ENCODE assay signal across 14 cellular contexts in genomic region chr7:17307033-17307432, GRCh38. TPM values are rescaled to one million over a fixed set of nuclear protein-coding genes. Genes with fewer than 3 reads are reported as not detected.
DNase-seq lines count a peak whose midpoint lies in the region; ATAC-seq and TF ChIP-seq lines count a peak whose summit lies in the region.
"Had no signal": no experiment of that assay in that cellular context is flagged by ENCODE, and none has a peak within 500 bp of the region (broad histone marks: within the 10 kb centered on the region; RNA-seq: fewer than 3 reads in every experiment).

No MANE protein-coding gene starts in this region.

- no peaks in the 10 kb centered on the region for H3K4me1 ChIP-seq in prostate gland (replicated peaks)
- peaks cover 58% of the 10 kb centered on the region for H3K4me1 ChIP-seq in PC-9 (replicated peaks; ENCODE audit: insufficient read depth)

- no peak overlapping the region for H3K4me3 Mint-ChIP-seq in glutamatergic neuron (ENCODE audit: unreplicated experiment)
- H3K4me3 Mint-ChIP-seq: activated CD4-positive, alpha-beta memory T cell treated with anti-CD3 and anti-CD28 coated beads, Interleukin-2, amount 10 ng/mL, durations not matched to agents 7 days and 5 days; T-helper 1 cell treated with Interleukin-12 subunit alpha and Interleukin-12 subunit beta and Interleukin-4 antibody, amounts not matched to agents 30 μg/mL and 1 μg/mL, for 36 hours had no signal

- no peaks in the 10 kb centered on the region for H3K36me3 Mint-ChIP-seq in glutamatergic neuron (ENCODE audit: unreplicated experiment)

- H3K79me2 ChIP-seq in PC-9 (ENCODE audit: low read depth) = peaks cover 100% of the 10 kb centered on the region

- no peaks in the 10 kb centered on the region for H3K9me3 ChIP-seq in prostate gland
- H3K9me3 ChIP-seq in PC-9 (ENCODE audit: insufficient read depth, low read depth) = peaks cover 15% of the 10 kb centered on the region
- H3K9me3 ChIP-seq: ovary had no signal

- no peaks in the 10 kb centered on the region for H3K4me1 Mint-ChIP-seq in glutamatergic neuron (ENCODE audit: low read depth, unreplicated experiment)

- H3K27ac ChIP-seq in prostate gland (peak overlapping the region in 1 of 2 donors; percentile 1), PC-9 (no peak overlapping the region)
- H3K27ac ChIP-seq: ovary had no signal

- no peak overlapping the region for H2AFZ ChIP-seq in PC-9

- intact Hi-C loops in Right ventricle myocardium inferior (cut with DNase I) (no loop called here), cardiac septum (cut with DNase I) (loop anchor here (5.0 to 10.0 kb wide), 2 partner anchors 325 to 338 kb away; no protein-coding TSS in a partner anchor), Right ventricle myocardium superior (cut with DNase I) (loop anchor here (5.0 kb wide), 1 partner anchor 325 kb away; no protein-coding TSS in a partner anchor), prostate gland (cut with DNase I) (loop anchor here (10.0 kb wide), 1 partner anchor 338 kb away; no protein-coding TSS in a partner anchor), PC-9 (cut with micrococcal nuclease; ENCODE audit: unreplicated experiment) (loop anchor here (5.0 to 10.0 kb wide), 4 partner anchors 138 to 612 kb away; partner anchors contain the start of gene AGR2)

- H4K20me1 ChIP-seq in PC-9 (ENCODE audit: insufficient read depth) = peaks cover 16% of the 10 kb centered on the region

- H3K36me3 ChIP-seq in prostate gland = no peaks in the 10 kb centered on the region
- peaks cover 53% of the 10 kb centered on the region for H3K36me3 ChIP-seq in PC-9 (ENCODE audit: low read depth)
- H3K36me3 ChIP-seq: ovary had no signal

- H3F3A ChIP-seq in PC-9 (ENCODE audit: insufficient read depth, low read depth) = peaks cover 23% of the 10 kb centered on the region

- POLR2A ChIA-PET in PC-9 (lab: Charles Lee; ENCODE audit: unreplicated experiment) = interaction anchor here (0.8 kb wide), 1 partner anchor 14 kb away, joined by 6 read pairs; no protein-coding TSS in a partner anchor

- WGBS in prostate gland = 17% methylated on average over 1 of the region's 1 CpG

- H3K4me2 ChIP-seq in PC-9 = no peak overlapping the region

- H3K27me3 ChIP-seq in prostate gland (replicated peaks; ENCODE audit: insufficient read depth) (no peaks in the 10 kb centered on the region), PC-9 (ENCODE audit: insufficient read depth, low read depth) (no peaks in the 10 kb centered on the region)
- H3K27me3 ChIP-seq: ovary had no signal

- TF ChIP-seq CTCF in prostate gland (IDR thresholded peaks at IDR 0.05) (no peak), glutamatergic neuron (IDR thresholded peaks at IDR 0.05; ENCODE audit: partially characterized antibody, unreplicated experiment) (no peak), PC-9 (conservative IDR thresholded peaks at IDR 0.05) (no peak)

- ATAC-seq in Right ventricle myocardium inferior = peak; percentile 85
- peak; percentile 87 for ATAC-seq in Right ventricle myocardium superior (ENCODE audit: poor library complexity)

- H3K9me3 Mint-ChIP-seq in glutamatergic neuron (ENCODE audit: unreplicated experiment) = peaks cover 1% of the 10 kb centered on the region
- H3K9me3 Mint-ChIP-seq: activated CD4-positive, alpha-beta memory T cell treated with anti-CD3 and anti-CD28 coated beads, Interleukin-2, amount 10 ng/mL, durations not matched to agents 7 days and 5 days; T-helper 1 cell treated with Interleukin-12 subunit alpha and Interleukin-12 subunit beta and Interleukin-4 antibody, amounts not matched to agents 30 μg/mL and 1 μg/mL, for 36 hours had no signal

- H3K9me2 ChIP-seq in PC-9 (ENCODE audit: insufficient read depth) = no peaks in the 10 kb centered on the region

- no TSS peak for BruUV-seq in PC-9 (replicated peaks; lab: Mats Ljungman, UMichigan)

- CTCF ChIA-PET in PC-9 (lab: Charles Lee) = no interaction called here

- H3K27me3 Mint-ChIP-seq in glutamatergic neuron (ENCODE audit: unreplicated experiment) = no peaks in the 10 kb centered on the region
- H3K27me3 Mint-ChIP-seq: activated CD4-positive, alpha-beta memory T cell treated with anti-CD3 and anti-CD28 coated beads, Interleukin-2, amount 10 ng/mL, durations not matched to agents 7 days and 5 days had no signal

- H3K27ac Mint-ChIP-seq in glutamatergic neuron (ENCODE audit: unreplicated experiment) = no peak overlapping the region
- H3K27ac Mint-ChIP-seq: activated CD4-positive, alpha-beta memory T cell treated with anti-CD3 and anti-CD28 coated beads, Interleukin-2, amount 10 ng/mL, durations not matched to agents 7 days and 5 days; T-helper 1 cell treated with Interleukin-12 subunit alpha and Interleukin-12 subunit beta and Interleukin-4 antibody, amounts not matched to agents 30 μg/mL and 1 μg/mL, for 36 hours had no signal

- DNase-seq in Right ventricle myocardium inferior (ENCODE audit: missing footprints) (no peak), cardiac septum (ENCODE audit: low spot score) (no peak), Right ventricle myocardium superior (no peak), prostate gland (ENCODE audit: low spot score) (peak; percentile 17), glutamatergic neuron (no peak), NCI-H2029 treated with DMSO at 0.1 percent for 48 hours (lab: John Stamatoyannopoulos, UW) (no peak), PC-9 (no peak), NCI-H524 treated with DMSO at 0.1 percent for 48 hours (lab: John Stamatoyannopoulos, UW) (no peak)
- DNase-seq: activated CD4-positive, alpha-beta memory T cell treated with anti-CD3 and anti-CD28 coated beads, Interleukin-2, amount 10 ng/mL, durations not matched to agents 7 days and 5 days; activated naive CD4-positive, alpha-beta T cell treated with anti-CD3 and anti-CD28 coated beads, Interleukin-2, amount 50 U/mL, for 16 hours; DMS79; NCI-H1930; ovary had no signal

- no peak overlapping the region for H3K4me3 ChIP-seq in prostate gland
- no peak overlapping the region for H3K4me3 ChIP-seq in PC-9
- H3K4me3 ChIP-seq: ovary had no signal

- TF ChIP-seq POLR2A in prostate gland (IDR thresholded peaks at IDR 0.05) = no peak

RNA-seq across cellular contexts. Expression of gene AHR, which starts 8.6 kb away (rescaled TPM):
- 29.6 TPM for total RNA-seq in Right ventricle myocardium inferior
- 44.1 TPM for total RNA-seq in cardiac septum
- 27.4 TPM for total RNA-seq in Right ventricle myocardium superior
- total RNA-seq in prostate gland = 10 to 100 TPM; 49.4 to 55.7 TPM
- 1.7 TPM for total RNA-seq in glutamatergic neuron (ENCODE audit: unreplicated experiment)
- 46.4 and 61.3 TPM in 2 replicates for total RNA-seq in PC-9 (2021)

Comparison
In these comparisons a context has a peak if more than half of its experiments do, and no peak if none do; other contexts are left out.
1. RNA of gene AHR, which starts 8.6 kb away (total RNA-seq): 46.4 to 61.3 TPM in PC-9, 49.4 to 55.7 TPM in prostate gland, 44.1 TPM in cardiac septum (single experiment), 29.6 TPM in Right ventricle myocardium inferior (single experiment) and 27.4 TPM in Right ventricle myocardium superior (single experiment); 1.7 TPM in glutamatergic neuron (single experiment); every median in the first group is over 10 times any median in the second.